In genomic region chr2:180520816-180521595, GRCh38 we compare ENCODE assay signal across 1 cellular context.
TF ChIP-seq lines count a peak whose summit lies in the region.

No MANE protein-coding gene starts in this region.

TF ChIP-seq in SK-N-SH treated with all-trans-retinoic acid at 6 μM for 48 hours, 23 proteins besides CTCF, POLR2A, EP300 and RAD21 (continued from another document):
- TF ChIP-seq CSRNP3 (CRISPR knock-in tag; IDR thresholded peaks at IDR 0.05) (no peak), GLIS3 (CRISPR knock-in tag; IDR thresholded peaks at IDR 0.05) (no peak)
